In genomic region chr19:45693168-45693788, GRCh38 we compare ENCODE assay signal across 8 cellular contexts. TPM values are rescaled to one million over a fixed set of nuclear protein-coding genes. Genes with fewer than 3 reads are reported as not detected.
DNase-seq lines count a peak whose midpoint lies in the region; ATAC-seq and TF ChIP-seq lines count a peak whose summit lies in the region.

No MANE protein-coding gene starts in this region.

- no peak for ATAC-seq in HG03378 (IDR thresholded peaks at IDR 0.05; ENCODE audit: unreplicated experiment)

- peaks cover 24% of the 10 kb centered on the region for H3K4me1 Mint-ChIP-seq in activated CD4-positive, alpha-beta T cell treated with anti-CD3 and anti-CD28 coated beads, Interleukin-2, amount 10 ng/mL, durations not matched to agents 24 days and 14 days

- H3K9me3 Mint-ChIP-seq in activated CD4-positive, alpha-beta T cell treated with anti-CD3 and anti-CD28 coated beads, Interleukin-2, amount 10 ng/mL, durations not matched to agents 24 days and 14 days: no peaks in the 10 kb centered on the region

- peak overlapping the region; percentile 62 for H3K4me3 ChIP-seq in lower leg skin (ENCODE audit: low read depth, poor library complexity, severe bottlenecking)

- H3K27ac Mint-ChIP-seq in activated CD4-positive, alpha-beta T cell treated with anti-CD3 and anti-CD28 coated beads, Interleukin-2, amount 10 ng/mL, durations not matched to agents 24 days and 14 days: peak overlapping the region; percentile 97

- no peak for TF ChIP-seq POLR2A in lower leg skin (IDR thresholded peaks at IDR 0.05)

- peak in 1 of 3 donors; percentile 45 for TF ChIP-seq CTCF in lower leg skin (IDR thresholded peaks at IDR 0.05)

- H3K4me3 Mint-ChIP-seq in activated CD4-positive, alpha-beta T cell treated with anti-CD3 and anti-CD28 coated beads, Interleukin-2, amount 10 ng/mL, durations not matched to agents 24 days and 14 days: peak overlapping the region; percentile 94

- intact Hi-C loops in activated CD4-positive, alpha-beta T cell treated with anti-CD3 and anti-CD28 coated beads, Interleukin-2, amount 10 ng/mL, durations not matched to agents 24 days and 14 days (cut with micrococcal nuclease): loop anchor here (2.0 kb wide), 1 partner anchor 24 kb away; the partner anchor contains the start of gene GIPR
- intact Hi-C loops in lower leg skin (cut with DNase I; ENCODE audit: low total_unique reads): no loop called here

- 1 to 3% methylated on average over 20 of the region's 20 CpGs for WGBS in lower leg skin, 2 donors

- peaks cover 48% of the 10 kb centered on the region for H3K36me3 Mint-ChIP-seq in activated CD4-positive, alpha-beta T cell treated with anti-CD3 and anti-CD28 coated beads, Interleukin-2, amount 10 ng/mL, durations not matched to agents 24 days and 14 days (ENCODE audit: low read depth)

- DNase-seq in activated gamma-delta T cell treated with Interleukin-2 at 50 U/mL for 16 hours (peak; percentile 75), activated gamma-delta T cell (lab: John Stamatoyannopoulos, UW) (no peak), NCI-H2227 treated with DMSO at 0.1 percent for 48 hours (lab: John Stamatoyannopoulos, UW) (peak; percentile 8), dermis microvascular lymphatic vessel endothelial cell (ENCODE audit: low read depth in 2 of 2) (peak; percentile 50 to 78), lower leg skin (ENCODE audit: low spot score in 2 of 2) (peak; percentile 66 to 97)
- DNase-seq in activated CD4-positive, alpha-beta T cell treated with anti-CD3 and anti-CD28 coated beads, Interleukin-2, amount 10 ng/mL, durations not matched to agents 24 days and 14 days: peak; percentile 94
- peak; percentile 65 to 78 for DNase-seq in stimulated activated CD4-positive, alpha-beta T cell treated with anti-CD3 and anti-CD28 coated beads, Interleukin-4, amount 100 ng/mL, for 4 hours

- no peaks in the 10 kb centered on the region for H3K27me3 Mint-ChIP-seq in activated CD4-positive, alpha-beta T cell treated with anti-CD3 and anti-CD28 coated beads, Interleukin-2, amount 10 ng/mL, durations not matched to agents 24 days and 14 days

RNA-seq across cellular contexts. Expression of gene QPCTL, which starts 0.8 kb away (rescaled TPM):
- 16.7 and 20.9 TPM in 2 replicates for total RNA-seq in activated CD4-positive, alpha-beta T cell treated with anti-CD3 and anti-CD28 coated beads, Interleukin-2, amount 10 ng/mL, durations not matched to agents 24 days and 14 days
- total RNA-seq in dermis microvascular lymphatic vessel endothelial cell (8.3 and 11.7 TPM in 2 replicates), lower leg skin (1 to 10 TPM; 3.4 to 8.7 (median 6.8) TPM)

RNA-seq across cellular contexts. Expression of gene SNRPD2, which starts 1.5 kb away (rescaled TPM):
- 810 and 849 TPM in 2 replicates for total RNA-seq in activated CD4-positive, alpha-beta T cell treated with anti-CD3 and anti-CD28 coated beads, Interleukin-2, amount 10 ng/mL, durations not matched to agents 24 days and 14 days
- total RNA-seq in dermis microvascular lymphatic vessel endothelial cell (222 and 396 TPM in 2 replicates), lower leg skin (100 to 1,000 TPM; 144 to 223 (median 161) TPM)

RNA-seq across cellular contexts. Expression of gene GIPR, which starts 25.3 kb away (rescaled TPM):
- total RNA-seq in activated CD4-positive, alpha-beta T cell treated with anti-CD3 and anti-CD28 coated beads, Interleukin-2, amount 10 ng/mL, durations not matched to agents 24 days and 14 days: 4.2 and 5.8 TPM in 2 replicates
- total RNA-seq in dermis microvascular lymphatic vessel endothelial cell (0.13 TPM in 1 of 2 replicates, not detected in the other), lower leg skin (1 to 10 TPM; 1.4 to 3.9 (median 2.0) TPM)

RNA-seq across cellular contexts. Expression of gene FBXO46, which starts 37.4 kb away (rescaled TPM):
- total RNA-seq in activated CD4-positive, alpha-beta T cell treated with anti-CD3 and anti-CD28 coated beads, Interleukin-2, amount 10 ng/mL, durations not matched to agents 24 days and 14 days: 34.2 and 34.7 TPM in 2 replicates
- total RNA-seq in dermis microvascular lymphatic vessel endothelial cell (3.2 and 5.4 TPM in 2 replicates), lower leg skin (10 to 100 TPM; 22.0 to 26.7 (median 25.4) TPM)

RNA-seq across cellular contexts. Expression of gene MEIOSIN, which starts 40.0 kb away (rescaled TPM):
- total RNA-seq in activated CD4-positive, alpha-beta T cell treated with anti-CD3 and anti-CD28 coated beads, Interleukin-2, amount 10 ng/mL, durations not matched to agents 24 days and 14 days: not detected in 2 replicates
- not detected in 2 replicates for total RNA-seq in dermis microvascular lymphatic vessel endothelial cell
- not detected for total RNA-seq in lower leg skin
